1 cellular context compared by ENCODE assay signal in the genomic region with DNA sequence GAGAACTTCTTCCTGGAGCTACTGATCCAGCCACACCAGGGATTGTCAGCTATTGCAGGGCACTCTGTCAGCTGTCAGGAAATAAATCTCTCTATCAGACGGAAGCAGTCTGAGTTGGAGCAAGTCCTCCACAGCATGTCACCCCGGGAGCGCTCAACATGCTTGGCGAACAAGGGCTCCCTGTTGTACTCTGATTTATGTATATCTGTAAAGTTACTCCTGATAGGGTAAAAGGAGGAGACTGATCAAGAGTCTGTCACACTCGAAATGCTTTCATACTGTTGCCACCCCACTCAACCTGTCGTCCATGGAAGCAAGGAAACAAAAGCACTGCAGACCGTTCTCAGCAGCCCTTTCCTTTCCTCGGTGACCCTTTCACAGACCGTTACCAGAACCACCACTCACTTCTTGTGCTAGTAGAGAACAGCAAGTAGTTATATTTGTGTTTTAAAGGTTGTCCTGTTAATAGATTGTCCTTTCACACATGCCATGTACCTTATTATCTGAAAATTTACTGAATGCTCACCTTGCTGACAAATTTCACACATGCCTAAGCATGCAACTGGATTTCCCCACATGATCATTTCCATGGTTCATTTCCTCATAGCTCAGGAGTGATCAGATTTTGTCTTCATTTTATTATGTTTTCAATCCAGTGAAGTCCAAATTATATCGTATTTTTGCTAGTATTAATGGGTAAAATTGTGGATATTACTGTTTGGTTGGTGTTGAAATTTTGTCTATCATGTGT.
TF ChIP-seq lines count a peak whose summit lies in the region.

No MANE protein-coding gene starts in this region.

TF ChIP-seq in H1, 55 proteins besides CTCF, POLR2A, EP300 and RAD21 (continued from another document):
- TF ChIP-seq, protein P1, sequence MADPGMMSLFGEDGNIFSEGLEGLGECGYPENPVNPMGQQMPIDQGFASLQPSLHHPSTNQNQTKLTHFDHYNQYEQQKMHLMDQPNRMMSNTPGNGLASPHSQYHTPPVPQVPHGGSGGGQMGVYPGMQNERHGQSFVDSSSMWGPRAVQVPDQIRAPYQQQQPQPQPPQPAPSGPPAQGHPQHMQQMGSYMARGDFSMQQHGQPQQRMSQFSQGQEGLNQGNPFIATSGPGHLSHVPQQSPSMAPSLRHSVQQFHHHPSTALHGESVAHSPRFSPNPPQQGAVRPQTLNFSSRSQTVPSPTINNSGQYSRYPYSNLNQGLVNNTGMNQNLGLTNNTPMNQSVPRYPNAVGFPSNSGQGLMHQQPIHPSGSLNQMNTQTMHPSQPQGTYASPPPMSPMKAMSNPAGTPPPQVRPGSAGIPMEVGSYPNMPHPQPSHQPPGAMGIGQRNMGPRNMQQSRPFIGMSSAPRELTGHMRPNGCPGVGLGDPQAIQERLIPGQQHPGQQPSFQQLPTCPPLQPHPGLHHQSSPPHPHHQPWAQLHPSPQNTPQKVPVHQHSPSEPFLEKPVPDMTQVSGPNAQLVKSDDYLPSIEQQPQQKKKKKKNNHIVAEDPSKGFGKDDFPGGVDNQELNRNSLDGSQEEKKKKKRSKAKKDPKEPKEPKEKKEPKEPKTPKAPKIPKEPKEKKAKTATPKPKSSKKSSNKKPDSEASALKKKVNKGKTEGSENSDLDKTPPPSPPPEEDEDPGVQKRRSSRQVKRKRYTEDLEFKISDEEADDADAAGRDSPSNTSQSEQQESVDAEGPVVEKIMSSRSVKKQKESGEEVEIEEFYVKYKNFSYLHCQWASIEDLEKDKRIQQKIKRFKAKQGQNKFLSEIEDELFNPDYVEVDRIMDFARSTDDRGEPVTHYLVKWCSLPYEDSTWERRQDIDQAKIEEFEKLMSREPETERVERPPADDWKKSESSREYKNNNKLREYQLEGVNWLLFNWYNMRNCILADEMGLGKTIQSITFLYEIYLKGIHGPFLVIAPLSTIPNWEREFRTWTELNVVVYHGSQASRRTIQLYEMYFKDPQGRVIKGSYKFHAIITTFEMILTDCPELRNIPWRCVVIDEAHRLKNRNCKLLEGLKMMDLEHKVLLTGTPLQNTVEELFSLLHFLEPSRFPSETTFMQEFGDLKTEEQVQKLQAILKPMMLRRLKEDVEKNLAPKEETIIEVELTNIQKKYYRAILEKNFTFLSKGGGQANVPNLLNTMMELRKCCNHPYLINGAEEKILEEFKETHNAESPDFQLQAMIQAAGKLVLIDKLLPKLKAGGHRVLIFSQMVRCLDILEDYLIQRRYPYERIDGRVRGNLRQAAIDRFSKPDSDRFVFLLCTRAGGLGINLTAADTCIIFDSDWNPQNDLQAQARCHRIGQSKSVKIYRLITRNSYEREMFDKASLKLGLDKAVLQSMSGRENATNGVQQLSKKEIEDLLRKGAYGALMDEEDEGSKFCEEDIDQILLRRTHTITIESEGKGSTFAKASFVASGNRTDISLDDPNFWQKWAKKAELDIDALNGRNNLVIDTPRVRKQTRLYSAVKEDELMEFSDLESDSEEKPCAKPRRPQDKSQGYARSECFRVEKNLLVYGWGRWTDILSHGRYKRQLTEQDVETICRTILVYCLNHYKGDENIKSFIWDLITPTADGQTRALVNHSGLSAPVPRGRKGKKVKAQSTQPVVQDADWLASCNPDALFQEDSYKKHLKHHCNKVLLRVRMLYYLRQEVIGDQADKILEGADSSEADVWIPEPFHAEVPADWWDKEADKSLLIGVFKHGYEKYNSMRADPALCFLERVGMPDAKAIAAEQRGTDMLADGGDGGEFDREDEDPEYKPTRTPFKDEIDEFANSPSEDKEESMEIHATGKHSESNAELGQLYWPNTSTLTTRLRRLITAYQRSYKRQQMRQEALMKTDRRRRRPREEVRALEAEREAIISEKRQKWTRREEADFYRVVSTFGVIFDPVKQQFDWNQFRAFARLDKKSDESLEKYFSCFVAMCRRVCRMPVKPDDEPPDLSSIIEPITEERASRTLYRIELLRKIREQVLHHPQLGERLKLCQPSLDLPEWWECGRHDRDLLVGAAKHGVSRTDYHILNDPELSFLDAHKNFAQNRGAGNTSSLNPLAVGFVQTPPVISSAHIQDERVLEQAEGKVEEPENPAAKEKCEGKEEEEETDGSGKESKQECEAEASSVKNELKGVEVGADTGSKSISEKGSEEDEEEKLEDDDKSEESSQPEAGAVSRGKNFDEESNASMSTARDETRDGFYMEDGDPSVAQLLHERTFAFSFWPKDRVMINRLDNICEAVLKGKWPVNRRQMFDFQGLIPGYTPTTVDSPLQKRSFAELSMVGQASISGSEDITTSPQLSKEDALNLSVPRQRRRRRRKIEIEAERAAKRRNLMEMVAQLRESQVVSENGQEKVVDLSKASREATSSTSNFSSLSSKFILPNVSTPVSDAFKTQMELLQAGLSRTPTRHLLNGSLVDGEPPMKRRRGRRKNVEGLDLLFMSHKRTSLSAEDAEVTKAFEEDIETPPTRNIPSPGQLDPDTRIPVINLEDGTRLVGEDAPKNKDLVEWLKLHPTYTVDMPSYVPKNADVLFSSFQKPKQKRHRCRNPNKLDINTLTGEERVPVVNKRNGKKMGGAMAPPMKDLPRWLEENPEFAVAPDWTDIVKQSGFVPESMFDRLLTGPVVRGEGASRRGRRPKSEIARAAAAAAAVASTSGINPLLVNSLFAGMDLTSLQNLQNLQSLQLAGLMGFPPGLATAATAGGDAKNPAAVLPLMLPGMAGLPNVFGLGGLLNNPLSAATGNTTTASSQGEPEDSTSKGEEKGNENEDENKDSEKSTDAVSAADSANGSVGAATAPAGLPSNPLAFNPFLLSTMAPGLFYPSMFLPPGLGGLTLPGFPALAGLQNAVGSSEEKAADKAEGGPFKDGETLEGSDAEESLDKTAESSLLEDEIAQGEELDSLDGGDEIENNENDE (IDR thresholded peaks at IDR 0.05; ENCODE audit: insufficient replicate concordance, low read length), result no peak
- TF ChIP-seq TAF7 (optimal IDR thresholded peaks at IDR 0.05; ENCODE audit: borderline replicate concordance, low read depth, low read length), result no peak
- TF ChIP-seq MAFK (IDR thresholded peaks at IDR 0.05; ENCODE audit: low read depth, low read length), result no peak
- TF ChIP-seq HDAC6 (IDR thresholded peaks at IDR 0.05; ENCODE audit: low read depth, low read length), result no peak
- TF ChIP-seq SP4 (IDR thresholded peaks at IDR 0.05; ENCODE audit: low read length), result no peak
- no peak for TF ChIP-seq POU5F1 (IDR thresholded peaks at IDR 0.05; ENCODE audit: low read depth, low read length)
- no peak for TF ChIP-seq JUND (IDR thresholded peaks at IDR 0.05; ENCODE audit: low read length)
- TF ChIP-seq RBBP5 (IDR thresholded peaks at IDR 0.05; ENCODE audit: borderline replicate concordance, low read depth, low read length), result no peak
- no peak for TF ChIP-seq ZNF274 (IDR thresholded peaks at IDR 0.05; ENCODE audit: borderline replicate concordance, extremely low read depth, low read length)
- TF ChIP-seq CHD1 (IDR thresholded peaks at IDR 0.05; ENCODE audit: low read depth, low read length), result no peak
- TF ChIP-seq, protein P2, sequence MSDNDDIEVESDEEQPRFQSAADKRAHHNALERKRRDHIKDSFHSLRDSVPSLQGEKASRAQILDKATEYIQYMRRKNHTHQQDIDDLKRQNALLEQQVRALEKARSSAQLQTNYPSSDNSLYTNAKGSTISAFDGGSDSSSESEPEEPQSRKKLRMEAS (IDR thresholded peaks at IDR 0.05), result no peak
- TF ChIP-seq RXRA (IDR thresholded peaks at IDR 0.05; ENCODE audit: insufficient read depth, low read depth, low read length), result no peak
